In genomic region chr6:5950448-5950847, GRCh38 we compare ENCODE assay signal across 9 cellular contexts. TPM values are rescaled to one million over a fixed set of nuclear protein-coding genes. Genes with fewer than 3 reads are reported as not detected.
DNase-seq lines count a peak whose midpoint lies in the region; ATAC-seq and TF ChIP-seq lines count a peak whose summit lies in the region.
"Had no signal": no experiment of that assay in that cellular context is flagged by ENCODE, and none has a peak within 500 bp of the region (broad histone marks: within the 10 kb centered on the region; RNA-seq: fewer than 3 reads in every experiment).

No MANE protein-coding gene starts in this region.

- no peak overlapping the region for H2AFZ ChIP-seq in Loucy (ENCODE audit: low read length)

- no peaks in the 10 kb centered on the region for H4K20me1 ChIP-seq in Loucy (ENCODE audit: insufficient read depth, low read length, poor library complexity, severe bottlenecking)

- intact Hi-C loops in prostate gland (cut with DNase I), result no loop called here

- no peaks in the 10 kb centered on the region for H3F3A ChIP-seq in Loucy (ENCODE audit: low read depth)

- H3K27ac ChIP-seq in prostate gland, result no peak overlapping the region

- 47% methylated on average over 5 of the region's 5 CpGs for WGBS in prostate gland

- DNase-seq in NCI-H82 (lab: John Stamatoyannopoulos, UW), result peak; percentile 36
- no peak for DNase-seq in NCI-H82 treated with DMSO at 0.1 percent for 48 hours (lab: John Stamatoyannopoulos, UW; ENCODE audit: unreplicated experiment)
- DNase-seq in cerebellar cortex (ENCODE audit: low spot score), result peak; percentile 6
- peak; percentile 23 for DNase-seq in stimulated activated CD4-positive, alpha-beta T cell treated with anti-CD3 and anti-CD28 coated beads, Interleukin-1b, Interleukin-23, amount 100 ng/mL, for 48 hours
- DNase-seq in prostate gland (ENCODE audit: low spot score), result no peak
- DNase-seq in NCI-H226, result no peak
- DNase-seq: right cardiac atrium had no signal

- no peaks in the 10 kb centered on the region for H3K9me2 ChIP-seq in Loucy (replicated peaks; ENCODE audit: low read depth, low read length)

- H3K27me3 ChIP-seq in Loucy (ENCODE audit: insufficient read depth, low read length, poor library complexity, severe bottlenecking), result peaks cover 7% of the 10 kb centered on the region
- no peaks in the 10 kb centered on the region for H3K27me3 ChIP-seq in prostate gland (replicated peaks; ENCODE audit: insufficient read depth)

- no peak overlapping the region for H3K4me2 ChIP-seq in Loucy (ENCODE audit: low read depth, low read length, poor library complexity, severe bottlenecking)

- H3K36me3 ChIP-seq in Loucy (ENCODE audit: insufficient read depth, low read length) (no peaks in the 10 kb centered on the region), prostate gland (no peaks in the 10 kb centered on the region)

- TF ChIP-seq POLR2A in prostate gland (IDR thresholded peaks at IDR 0.05), result no peak

- no peak overlapping the region for H3K9ac ChIP-seq in Loucy (ENCODE audit: low read depth, low read length, poor library complexity, severe bottlenecking)

- H3K4me1 ChIP-seq in Loucy (ENCODE audit: insufficient read depth, low read length, poor library complexity, severe bottlenecking) (no peaks in the 10 kb centered on the region), prostate gland (replicated peaks) (no peaks in the 10 kb centered on the region)

- H3K4me3 ChIP-seq in Loucy (ENCODE audit: low read length, poor library complexity, severe bottlenecking) (no peak overlapping the region), prostate gland (no peak overlapping the region)

- no peak for ATAC-seq in GM21619 (IDR thresholded peaks at IDR 0.05; ENCODE audit: unreplicated experiment)

- TF ChIP-seq CTCF in Loucy (conservative IDR thresholded peaks at IDR 0.05; ENCODE audit: low read length), result peak; percentile 82
- TF ChIP-seq CTCF in prostate gland (IDR thresholded peaks at IDR 0.05), result no peak

- no peaks in the 10 kb centered on the region for H3K9me3 ChIP-seq in Loucy (ENCODE audit: insufficient read depth, low read depth, low read length)
- H3K9me3 ChIP-seq in prostate gland, result no peaks in the 10 kb centered on the region

- no peaks in the 10 kb centered on the region for H3K79me2 ChIP-seq in Loucy (ENCODE audit: insufficient read depth, low read length)

RNA-seq across cellular contexts. Expression of gene NRN1, which starts 56.3 kb away (rescaled TPM):
- 1 to 10 TPM; 1.1 TPM for total RNA-seq in prostate gland

Comparison
In these comparisons a context has a peak if more than half of its experiments do, and no peak if none do; other contexts are left out.
1. DNase-seq: peak in NCI-H82 (single experiment), cerebellar cortex (single experiment) and stimulated activated CD4-positive, alpha-beta T cell treated with anti-CD3 and anti-CD28 coated beads, Interleukin-1b, Interleukin-23, amount 100 ng/mL, for 48 hours (single experiment); none in NCI-H82 treated with DMSO at 0.1 percent for 48 hours (single experiment), prostate gland (single experiment) and NCI-H226 (single experiment).